ENCODE assay signal across 25 cellular contexts in genomic region chr18:46815661-46816060, GRCh38. TPM values are rescaled to one million over a fixed set of nuclear protein-coding genes. Genes with fewer than 3 reads are reported as not detected.
"Had no signal": no experiment of that assay in that cellular context is flagged by ENCODE, and none has a peak within 500 bp of the region (broad histone marks: within the 10 kb centered on the region; RNA-seq: fewer than 3 reads in every experiment).

No MANE protein-coding gene starts in this region.

- H3K4me3 ChIP-seq: coronary artery, dorsolateral prefrontal cortex had no signal

- FAIRE-seq: bronchial epithelial cell, frontal cortex had no signal

- ATAC-seq: activated T-cell treated with anti-CD3 and anti-CD28 coated beads, Interleukin-2, amount 50 U/mL, for 72 hours; esophagus mucosa had no signal

- DNase-seq: activated CD4-positive, alpha-beta memory T cell treated with anti-CD3 and anti-CD28 coated beads, Interleukin-2, amount 10 ng/mL, durations not matched to agents 7 days and 5 days; activated CD4-positive, alpha-beta T cell treated with anti-CD3 and anti-CD28 coated beads for 1 hour; activated CD4-positive, alpha-beta T cell treated with anti-CD3 and anti-CD28 coated beads for 4 hours; activated CD4-positive, alpha-beta T cell treated with anti-CD3 and anti-CD28 coated beads, Interleukin-2, amount 10 ng/mL, durations not matched to agents 7 days and 5 days; activated CD4-positive, alpha-beta T cell treated with anti-CD3 and anti-CD28 coated beads, Interleukin-2, amount 50 U/mL, for 4 hours; activated CD8-positive, alpha-beta memory T cell treated with anti-CD3 and anti-CD28 coated beads, Interleukin-2, amount 50 U/mL, for 48 hours; activated gamma-delta T cell treated with Interleukin-2 at 50 U/mL for 16 hours; activated naive CD4-positive, alpha-beta T cell treated with anti-CD3 and anti-CD28 coated beads, Interleukin-2, amount 50 U/mL, for 16 hours; activated naive CD4-positive, alpha-beta T cell treated with Interleukin-2 at 50 U/mL for 16 hours; activated T-cell treated with anti-CD3 and anti-CD28 coated beads for 4 hours; activated T-cell treated with anti-CD3 and anti-CD28 coated beads, Interleukin-2, amount 50 U/mL, for 24 hours; activated T-cell treated with anti-CD3 and anti-CD28 coated beads, Interleukin-2, amount 50 U/mL, for 72 hours; amniotic stem cell; anterior cingulate cortex; brain microvascular endothelial cell; dorsolateral prefrontal cortex; effector memory CD4-positive, alpha-beta T cell; endodermal cell; foreskin fibroblast; T-helper 2 cell had no signal

- H3K36me3 ChIP-seq: brain microvascular endothelial cell had no signal

- H3K27me3 ChIP-seq: brain microvascular endothelial cell, dorsolateral prefrontal cortex had no signal

- H3K27ac ChIP-seq: brain microvascular endothelial cell, coronary artery, dorsolateral prefrontal cortex had no signal

RNA-seq across cellular contexts. Expression of gene ST8SIA5, which starts 58.8 kb away (rescaled TPM):
- total RNA-seq: activated CD4-positive, alpha-beta memory T cell treated with anti-CD3 and anti-CD28 coated beads, Interleukin-2, amount 10 ng/mL, durations not matched to agents 7 days and 5 days; bronchial epithelial cell; epithelial cell of proximal tubule; esophagus mucosa had no signal
